24 cellular contexts compared by ENCODE assay signal in the genomic region with DNA sequence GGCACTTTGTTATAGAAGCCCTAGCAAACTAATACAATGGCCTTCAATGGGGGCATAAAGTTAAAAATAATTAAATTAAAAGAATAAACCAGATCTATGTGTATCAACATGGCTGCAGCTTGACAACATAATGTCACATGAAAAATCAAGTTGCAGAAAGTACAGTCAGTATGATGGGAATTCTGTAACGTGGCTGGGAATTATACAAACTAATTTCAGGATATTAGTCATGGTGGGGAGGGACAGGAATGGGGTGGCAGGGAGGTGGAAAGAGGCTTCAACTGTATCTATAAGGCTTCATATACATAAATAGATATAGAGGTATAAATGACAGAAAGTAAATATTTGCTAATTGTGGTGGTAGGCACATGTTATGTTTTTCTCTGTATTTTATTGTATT.
DNase-seq lines count a peak whose midpoint lies in the region; ATAC-seq, FAIRE-seq and TF ChIP-seq lines count a peak whose summit lies in the region.
"Had no signal": no experiment of that assay in that cellular context is flagged by ENCODE, and none has a peak within 500 bp of the region (broad histone marks: within the 10 kb centered on the region; RNA-seq: fewer than 3 reads in every experiment).

No MANE protein-coding gene starts in this region.

- no peaks in the 10 kb centered on the region for H3K9me3 ChIP-seq in A549
- no peaks in the 10 kb centered on the region for H3K9me3 ChIP-seq in GM23248 (ENCODE audit: low read depth)
- H3K9me3 ChIP-seq in SJSA1 (replicated peaks), result no peaks in the 10 kb centered on the region
- H3K9me3 ChIP-seq in spleen, result no peaks in the 10 kb centered on the region
- H3K9me3 ChIP-seq: ascending aorta, heart right ventricle, right lobe of liver, tibial artery had no signal

- ATAC-seq in A549, result no peak
- ATAC-seq: heart right ventricle; naive thymus-derived CD4-positive, alpha-beta T cell; right lobe of liver had no signal

- POLR2A ChIA-PET in A549 (lab: Yijun Ruan, JAX), result no interaction called here

- TF ChIP-seq CTCF in A549 (IDR thresholded peaks at IDR 0.05), result no peak
- no peak for TF ChIP-seq CTCF in fibroblast of the aortic adventitia (IDR thresholded peaks at IDR 0.05; ENCODE audit: insufficient read depth, low read length)
- no peak for TF ChIP-seq CTCF in spleen (IDR thresholded peaks at IDR 0.05 in 8 of 11, conservative IDR thresholded peaks at IDR 0.05 in 3 of 11)

- H3K9me2 ChIP-seq in GM23248 (ENCODE audit: insufficient read depth), result no peaks in the 10 kb centered on the region

- H2AFZ ChIP-seq in GM23248, result peak overlapping the region; percentile 15; the same call in 1 of the 2 replicates
- H2AFZ ChIP-seq: PC-9 had no signal

- H3K27me3 ChIP-seq in GM23248 (replicated peaks; ENCODE audit: insufficient read depth), result no peaks in the 10 kb centered on the region
- H3K27me3 ChIP-seq in SJSA1 (replicated peaks), result no peaks in the 10 kb centered on the region
- no peaks in the 10 kb centered on the region for H3K27me3 ChIP-seq in spleen (replicated peaks in 1 of 7)
- H3K27me3 ChIP-seq: ascending aorta, heart right ventricle, right lobe of liver, tibial artery had no signal

- H3K27ac ChIP-seq in A549, result peak overlapping the region; percentile 8 to 53; a peak in 3 of 6 replicates
- peak overlapping the region; percentile 53 for H3K27ac ChIP-seq in GM23248
- peak overlapping the region; percentile 81 for H3K27ac ChIP-seq in SJSA1
- H3K27ac ChIP-seq in spleen, result no peak overlapping the region
- H3K27ac ChIP-seq: ascending aorta, PC-9, right lobe of liver, tibial artery had no signal

- H3F3A ChIP-seq in GM23248 (ENCODE audit: insufficient read depth), result peaks cover 15% of the 10 kb centered on the region

- no peak for TF ChIP-seq POLR2A in A549 (IDR thresholded peaks at IDR 0.05; ENCODE audit: low read length)
- no peak for TF ChIP-seq POLR2A in spleen (IDR thresholded peaks at IDR 0.05)

- CTCF ChIA-PET in A549 (lab: Yijun Ruan, JAX), result interaction anchor here (1.3 kb wide), 1 partner anchor 9 kb away, joined by 3 read pairs; no protein-coding TSS in a partner anchor

- no peak for DNase-seq in A549 (ENCODE audit: low read depth in 1 of 2, low spot score in 1 of 2)
- peak; percentile 84 for DNase-seq in GM23248
- peak in 1 of 2 experiments; percentile 34 for DNase-seq in SJSA1 (ENCODE audit: low read depth in 1 of 2, low spot score in 2 of 2)
- DNase-seq in fibroblast of the aortic adventitia (ENCODE audit: low read depth), result peak; percentile 32
- no peak for DNase-seq in spleen
- no peak for DNase-seq in NCI-H82 treated with DMSO at 0.1 percent for 48 hours (lab: John Stamatoyannopoulos, UW; ENCODE audit: unreplicated experiment)
- DNase-seq in activated CD4-positive, alpha-beta T cell treated with anti-CD3 and anti-CD28 coated beads for 48 hours, result no peak
- DNase-seq in 8988T, result no peak
- DNase-seq: activated CD4-positive, CD25-positive, alpha-beta regulatory T cell treated with anti-CD3 and anti-CD28 coated beads, Interleukin-2, amount 50 U/mL, for 72 hours; activated CD8-positive, alpha-beta memory T cell treated with anti-CD3 and anti-CD28 coated beads for 24 hours; activated naive CD4-positive, alpha-beta T cell treated with anti-CD3 and anti-CD28 coated beads, Interleukin-2, amount 10 ng/mL, durations not matched to agents 7 days and 5 days; activated T-cell treated with anti-CD3 and anti-CD28 coated beads, Interleukin-2, amount 50 U/mL, for 48 hours; CD4-positive, alpha-beta memory T cell; effector memory CD4-positive, alpha-beta T cell; GOT3; heart right ventricle; naive thymus-derived CD4-positive, alpha-beta T cell; NCI-H1694; PC-9; right lobe of liver; stimulated activated CD4-positive, alpha-beta T cell treated with anti-CD3 and anti-CD28 coated beads, Interleukin-2, amount 100 ng/mL, for 24 hours; T-helper 9 cell; tibial artery had no signal

- no peak overlapping the region for H3K4me3 ChIP-seq in A549
- no peak overlapping the region for H3K4me3 ChIP-seq in GM23248
- no peak overlapping the region for H3K4me3 ChIP-seq in SJSA1
- no peak overlapping the region for H3K4me3 ChIP-seq in fibroblast of the aortic adventitia (ENCODE audit: low read depth, low read length)
- no peak overlapping the region for H3K4me3 ChIP-seq in spleen
- H3K4me3 ChIP-seq: ascending aorta, heart right ventricle, PC-9, right lobe of liver, tibial artery had no signal

- in situ Hi-C loops in GM23248 (cut with MboI), result no loop called here

- H3K4me1 ChIP-seq in A549 (peaks cover 39% of the 10 kb centered on the region), GM23248 (ENCODE audit: insufficient read depth) (peaks cover 24% of the 10 kb centered on the region), SJSA1 (replicated peaks) (peaks cover 49% of the 10 kb centered on the region), spleen (no peaks in the 10 kb centered on the region)
- H3K4me1 ChIP-seq: ascending aorta, right lobe of liver, tibial artery had no signal

- intact Hi-C loops in spleen (cut with DNase I; ENCODE audit: low total_unique reads), result no loop called here

- 8% methylated on average over 1 of the region's 1 CpG for WGBS in A549 (ENCODE audit: missing lambda C conversion rate)
- WGBS in GM23248 (ENCODE audit: low coverage in 1 of 2, low lambda C conversion rate in 2 of 2, missing lambda C conversion rate in 2 of 2), 2 experiments, result 0% methylated on average over 1 of the region's 1 CpG
- 50 to 64% (median 59%) methylated on average over 1 of the region's 1 CpG for WGBS in spleen, 5 donors

- no peak for TF ChIP-seq EP300 in A549 (IDR thresholded peaks at IDR 0.05)

- FAIRE-seq in A549 (lab: Jason Lieb, UNC), result no peak

- H3K9ac ChIP-seq in GM23248, result peak overlapping the region; percentile 18; the same call in 1 of the 2 replicates

- H3K4me2 ChIP-seq in A549, result 0 out of 3 replicates have a peak overlapping the region, but pooled peaks have one; percentile 7
- no peak overlapping the region for H3K4me2 ChIP-seq in GM23248 (ENCODE audit: unreplicated experiment)
- H3K4me2 ChIP-seq: PC-9 had no signal

- H4K20me1 ChIP-seq in GM23248 (ENCODE audit: insufficient read depth), result no peaks in the 10 kb centered on the region

- no peak for TF ChIP-seq RAD21 in A549 (conservative IDR thresholded peaks at IDR 0.05 in 1 of 2, IDR thresholded peaks at IDR 0.05 in 1 of 2)

- no peaks in the 10 kb centered on the region for H3K79me2 ChIP-seq in GM23248 (ENCODE audit: insufficient read depth)

- no peaks in the 10 kb centered on the region for H3K36me3 ChIP-seq in GM23248 (ENCODE audit: low read depth)
- no peaks in the 10 kb centered on the region for H3K36me3 ChIP-seq in SJSA1
- H3K36me3 ChIP-seq in spleen, result no peaks in the 10 kb centered on the region
- H3K36me3 ChIP-seq: ascending aorta, heart right ventricle, right lobe of liver, tibial artery had no signal

TF ChIP-seq in A549, 52 proteins besides CTCF, POLR2A, EP300 and RAD21:
- no peak for TF ChIP-seq FOXS1 (CRISPR knock-in tag; IDR thresholded peaks at IDR 0.05)
- no peak for TF ChIP-seq TFCP2L1 (CRISPR knock-in tag; IDR thresholded peaks at IDR 0.05)
- TF ChIP-seq, protein P1, sequence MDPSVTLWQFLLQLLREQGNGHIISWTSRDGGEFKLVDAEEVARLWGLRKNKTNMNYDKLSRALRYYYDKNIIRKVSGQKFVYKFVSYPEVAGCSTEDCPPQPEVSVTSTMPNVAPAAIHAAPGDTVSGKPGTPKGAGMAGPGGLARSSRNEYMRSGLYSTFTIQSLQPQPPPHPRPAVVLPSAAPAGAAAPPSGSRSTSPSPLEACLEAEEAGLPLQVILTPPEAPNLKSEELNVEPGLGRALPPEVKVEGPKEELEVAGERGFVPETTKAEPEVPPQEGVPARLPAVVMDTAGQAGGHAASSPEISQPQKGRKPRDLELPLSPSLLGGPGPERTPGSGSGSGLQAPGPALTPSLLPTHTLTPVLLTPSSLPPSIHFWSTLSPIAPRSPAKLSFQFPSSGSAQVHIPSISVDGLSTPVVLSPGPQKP (IDR thresholded peaks at IDR 0.05; ENCODE audit: low read depth, low read length), result no peak
- TF ChIP-seq, protein P2, sequence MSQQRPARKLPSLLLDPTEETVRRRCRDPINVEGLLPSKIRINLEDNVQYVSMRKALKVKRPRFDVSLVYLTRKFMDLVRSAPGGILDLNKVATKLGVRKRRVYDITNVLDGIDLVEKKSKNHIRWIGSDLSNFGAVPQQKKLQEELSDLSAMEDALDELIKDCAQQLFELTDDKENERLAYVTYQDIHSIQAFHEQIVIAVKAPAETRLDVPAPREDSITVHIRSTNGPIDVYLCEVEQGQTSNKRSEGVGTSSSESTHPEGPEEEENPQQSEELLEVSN (IDR thresholded peaks at IDR 0.05; ENCODE audit: borderline replicate concordance, low read depth), result no peak

Comparison
In these comparisons a context has a peak if more than half of its experiments do, and no peak if none do; other contexts are left out.
1. DNase-seq: peak in GM23248 (single experiment) and fibroblast of the aortic adventitia (single experiment); none in A549 (0 of 2), spleen (single experiment), NCI-H82 treated with DMSO at 0.1 percent for 48 hours (single experiment), activated CD4-positive, alpha-beta T cell treated with anti-CD3 and anti-CD28 coated beads for 48 hours (single experiment) and 8988T (single experiment).
2. H3K27ac ChIP-seq: peak in A549 (2 of 2), GM23248 (single experiment) and SJSA1 (single experiment); none in spleen (0 of 8).